In the genomic region with DNA sequence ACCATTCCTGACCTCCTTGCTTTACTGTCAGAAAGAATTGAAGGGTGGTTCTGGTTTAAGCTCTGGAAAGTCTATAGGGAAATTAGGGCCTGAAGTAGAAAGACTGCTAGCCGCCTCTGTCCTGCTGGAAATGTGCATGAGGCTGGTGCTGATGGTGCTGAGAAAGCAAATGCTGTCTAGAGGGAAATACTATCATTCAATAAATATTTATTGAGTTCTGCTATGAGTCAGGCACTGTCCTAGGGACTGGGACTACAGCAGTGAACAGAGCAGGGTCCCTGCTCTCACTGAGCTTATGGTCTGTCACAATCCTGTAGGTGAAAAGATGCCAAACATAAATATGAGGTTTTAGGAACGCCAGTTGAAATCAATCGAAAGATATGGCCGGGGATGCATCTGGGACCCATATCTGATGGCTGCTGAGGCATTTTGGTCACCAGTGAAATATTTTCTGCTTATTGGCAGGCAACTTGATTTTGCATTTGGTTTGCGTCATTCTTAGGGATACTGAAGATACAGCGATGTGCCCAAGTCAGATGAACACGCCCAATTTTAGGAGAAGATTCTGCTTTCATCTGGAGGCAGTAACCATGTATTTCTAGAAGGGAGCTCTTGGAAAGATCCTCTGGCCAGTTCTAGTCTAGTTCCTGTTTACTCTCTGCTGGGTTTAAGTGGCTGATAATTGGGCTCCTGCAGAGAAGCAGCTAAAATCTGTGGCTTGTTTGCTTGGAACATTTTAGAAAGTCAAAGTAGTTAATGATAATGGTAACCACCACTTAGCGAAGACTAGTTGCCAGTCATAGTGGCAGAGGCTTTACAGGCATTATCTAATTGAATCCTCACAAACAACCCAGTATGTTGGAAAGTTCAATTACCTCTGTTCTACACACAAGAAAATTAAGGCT, we compare ENCODE assay signal across 27 cellular contexts.
DNase-seq lines count a peak whose midpoint lies in the region; ATAC-seq lines count a peak whose summit lies in the region.
"Had no signal": no experiment of that assay in that cellular context is flagged by ENCODE, and none has a peak within 500 bp of the region (broad histone marks: within the 10 kb centered on the region; RNA-seq: fewer than 3 reads in every experiment).

No MANE protein-coding gene starts in this region.

- peaks cover under 1 to 43% (median 12%) of the 10 kb centered on the region in 3 donors for H3K4me1 Mint-ChIP-seq in CD8-positive, alpha-beta memory T cell

- H3K27ac Mint-ChIP-seq in CD8-positive, alpha-beta memory T cell, result peak overlapping the region in 5 of 8 donors; percentile 18 to 57 (median 33)
- H3K27ac Mint-ChIP-seq: activated CD4-positive, alpha-beta memory T cell treated with anti-CD3 and anti-CD28 coated beads, Interleukin-2, amount 10 ng/mL, durations not matched to agents 7 days and 5 days; activated naive CD4-positive, alpha-beta T cell treated with anti-CD3 and anti-CD28 coated beads, Interleukin-2, amount 10 ng/mL, durations not matched to agents 7 days and 5 days; mesothelial cell of epicardium; nephron progenitor cell; T-helper 2 cell treated with Interferon-gamma antibody and Interleukin-4, amounts not matched to agents 5 μg/mL and 100 μg/mL, for 36 hours had no signal

- no peaks in the 10 kb centered on the region for H3K4me1 ChIP-seq in CD8-positive, alpha-beta memory T cell (ENCODE audit: insufficient read depth, low read length)
- H3K4me1 ChIP-seq: gastrocnemius medialis had no signal

- H3K9me3 Mint-ChIP-seq in CD8-positive, alpha-beta memory T cell, result no peaks in the 10 kb centered on the region
- H3K9me3 Mint-ChIP-seq: activated CD4-positive, alpha-beta memory T cell treated with anti-CD3 and anti-CD28 coated beads, Interleukin-2, amount 10 ng/mL, durations not matched to agents 7 days and 5 days; activated naive CD4-positive, alpha-beta T cell treated with anti-CD3 and anti-CD28 coated beads, Interleukin-2, amount 10 ng/mL, durations not matched to agents 7 days and 5 days; IgD-negative memory B cell; mesothelial cell of epicardium; nephron progenitor cell; T-helper 2 cell treated with Interferon-gamma antibody and Interleukin-4, amounts not matched to agents 5 μg/mL and 100 μg/mL, for 36 hours had no signal

- H3K4me3 Mint-ChIP-seq in CD8-positive, alpha-beta memory T cell, result no peak overlapping the region
- H3K4me3 Mint-ChIP-seq: activated CD4-positive, alpha-beta memory T cell treated with anti-CD3 and anti-CD28 coated beads, Interleukin-2, amount 10 ng/mL, durations not matched to agents 7 days and 5 days; activated naive CD4-positive, alpha-beta T cell treated with anti-CD3 and anti-CD28 coated beads, Interleukin-2, amount 10 ng/mL, durations not matched to agents 7 days and 5 days; mesothelial cell of epicardium; nephron progenitor cell; T-helper 2 cell treated with Interferon-gamma antibody and Interleukin-4, amounts not matched to agents 5 μg/mL and 100 μg/mL, for 36 hours had no signal

- H3K27me3 ChIP-seq in CD8-positive, alpha-beta memory T cell (ENCODE audit: insufficient read depth, low read length, poor library complexity, severe bottlenecking), result no peaks in the 10 kb centered on the region
- H3K27me3 ChIP-seq: BLaER1 treated with 17β-estradiol and CSF1 and Interleukin-3, amounts not matched to agents 10 nM and 100 nM; gastrocnemius medialis; MG63 had no signal

- CTCF ChIA-PET in CD8-positive, alpha-beta memory T cell (lab: Charles Lee), result no interaction called here

- no peaks in the 10 kb centered on the region for H3K9me3 ChIP-seq in CD8-positive, alpha-beta memory T cell (ENCODE audit: low read length)
- H3K9me3 ChIP-seq: BLaER1 treated with 17β-estradiol and CSF1 and Interleukin-3, amounts not matched to agents 10 nM and 100 nM; gastrocnemius medialis; MG63; SK-N-SH had no signal

- H3K36me3 ChIP-seq in CD8-positive, alpha-beta memory T cell (ENCODE audit: insufficient read depth, low read length), result no peaks in the 10 kb centered on the region
- H3K36me3 ChIP-seq: gastrocnemius medialis, MG63 had no signal

- ATAC-seq in HG03457 (IDR thresholded peaks at IDR 0.05; ENCODE audit: unreplicated experiment), result no peak
- ATAC-seq: gastrocnemius medialis; Panc1; stimulated activated naive CD8-positive, alpha-beta T cell treated with anti-CD3 and anti-CD28 coated beads, Interleukin-15, Interleukin-2, amounts not matched to agents 100 U/mL and 50 U/mL, for 24 hours had no signal

- no peak overlapping the region for H3K4me3 ChIP-seq in CD8-positive, alpha-beta memory T cell (ENCODE audit: low read length)
- H3K4me3 ChIP-seq: BLaER1 treated with 17β-estradiol and CSF1 and Interleukin-3, amounts not matched to agents 10 nM and 100 nM; gastrocnemius medialis; MG63 had no signal

- POLR2A ChIA-PET in CD8-positive, alpha-beta memory T cell (lab: Charles Lee), result no interaction called here

- DNase-seq in AG08396 (ENCODE audit: low spot score), result peak; percentile 53
- DNase-seq in CD8-positive, alpha-beta memory T cell, result no peak
- DNase-seq in NCI-H2227 treated with DMSO at 0.1 percent for 48 hours (lab: John Stamatoyannopoulos, UW), result peak; percentile 43
- peak; percentile 60 for DNase-seq in fibroblast of gingiva (ENCODE audit: low read depth)
- no peak for DNase-seq in activated T-cell treated with anti-CD3 and anti-CD28 coated beads, Interleukin-2, amount 50 U/mL, for 48 hours
- DNase-seq in NCI-H2081 treated with DMSO at 0.1 percent for 48 hours (lab: John Stamatoyannopoulos, UW), result no peak
- DNase-seq: activated CD4-positive, alpha-beta memory T cell treated with anti-CD3 and anti-CD28 coated beads, Interleukin-2, amount 10 ng/mL, durations not matched to agents 7 days and 5 days; activated CD4-positive, CD25-positive, alpha-beta regulatory T cell; activated naive CD4-positive, alpha-beta T cell treated with anti-CD3 and anti-CD28 coated beads, Interleukin-2, amount 10 ng/mL, durations not matched to agents 7 days and 5 days; aorta; DMS 273 treated with DMSO at 0.1 percent for 48 hours; gastrocnemius medialis; HCEC 1CT; MG63; NCI-H2029; NCI-H526; nephron progenitor cell; SK-N-SH; stimulated activated CD4-positive, alpha-beta T cell treated with anti-CD3 and anti-CD28 coated beads, Interleukin-2, amount 100 ng/mL, for 24 hours; stimulated activated naive CD8-positive, alpha-beta T cell treated with anti-CD3 and anti-CD28 coated beads, Interleukin-15, Interleukin-2, amounts not matched to agents 100 U/mL and 50 U/mL, for 24 hours had no signal

- no peaks in the 10 kb centered on the region for H3K27me3 Mint-ChIP-seq in CD8-positive, alpha-beta memory T cell
- H3K27me3 Mint-ChIP-seq: activated CD4-positive, alpha-beta memory T cell treated with anti-CD3 and anti-CD28 coated beads, Interleukin-2, amount 10 ng/mL, durations not matched to agents 7 days and 5 days; activated naive CD4-positive, alpha-beta T cell treated with anti-CD3 and anti-CD28 coated beads, Interleukin-2, amount 10 ng/mL, durations not matched to agents 7 days and 5 days; IgD-negative memory B cell had no signal

- no peak overlapping the region for H3K27ac ChIP-seq in CD8-positive, alpha-beta memory T cell (ENCODE audit: low read depth, low read length)
- H3K27ac ChIP-seq: BLaER1 treated with 17β-estradiol and CSF1 and Interleukin-3, amounts not matched to agents 10 nM and 100 nM; gastrocnemius medialis; HL-60 had no signal

- H3K36me3 Mint-ChIP-seq in CD8-positive, alpha-beta memory T cell, result peaks cover 0 to 22% (median 12%) of the 10 kb centered on the region in 3 donors
- H3K36me3 Mint-ChIP-seq: mesothelial cell of epicardium had no signal

Comparison
In these comparisons a context has a peak if more than half of its experiments do, and no peak if none do; other contexts are left out.
1. DNase-seq: peak in AG08396 (single experiment), NCI-H2227 treated with DMSO at 0.1 percent for 48 hours (single experiment) and fibroblast of gingiva (single experiment); none in CD8-positive, alpha-beta memory T cell (0 of 5), activated T-cell treated with anti-CD3 and anti-CD28 coated beads, Interleukin-2, amount 50 U/mL, for 48 hours (0 of 2) and NCI-H2081 treated with DMSO at 0.1 percent for 48 hours (single experiment).